In the genomic region with DNA sequence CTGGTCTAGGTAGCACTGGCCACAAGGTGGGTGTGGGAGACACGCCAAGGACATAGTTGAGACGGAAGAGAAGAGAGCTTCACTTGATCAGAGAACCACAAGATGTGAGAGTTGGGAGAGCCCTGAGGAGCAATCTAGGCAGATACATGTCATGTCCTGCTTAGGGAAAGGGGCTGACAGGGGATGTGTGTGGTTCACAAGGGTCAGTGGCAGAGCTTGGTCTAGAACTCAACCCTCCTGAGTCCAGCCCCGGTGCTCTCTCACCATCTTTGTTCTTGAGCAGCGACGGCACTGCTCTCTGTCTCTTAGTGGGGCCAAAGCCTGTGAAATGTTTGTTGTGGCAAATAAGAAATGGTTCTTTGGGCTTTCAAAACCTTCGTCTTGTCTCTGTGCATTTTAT, we compare ENCODE assay signal across 17 cellular contexts.
DNase-seq lines count a peak whose midpoint lies in the region; ATAC-seq and TF ChIP-seq lines count a peak whose summit lies in the region.
"Had no signal": no experiment of that assay in that cellular context is flagged by ENCODE, and none has a peak within 500 bp of the region (broad histone marks: within the 10 kb centered on the region; RNA-seq: fewer than 3 reads in every experiment).

No MANE protein-coding gene starts in this region.

- intact Hi-C loops in Right ventricle myocardium inferior (cut with DNase I) (no loop called here), tibial artery (cut with DNase I; ENCODE audit: low total_unique reads) (no loop called here)

- H2AFZ ChIP-seq in parathyroid adenoma = no peak overlapping the region

- no peaks in the 10 kb centered on the region for H3K36me3 Mint-ChIP-seq in stimulated activated memory B cell treated with anti-CD40 and anti-IgM and Interleukin-4, amounts not matched to agents 10 μg/mL and 1 μg/mL and 100 μg/mL, for 72 hours

- H3K4me1 Mint-ChIP-seq in stimulated activated memory B cell treated with anti-CD40 and anti-IgM and Interleukin-4, amounts not matched to agents 10 μg/mL and 1 μg/mL and 100 μg/mL, for 72 hours = no peaks in the 10 kb centered on the region

- H3K4me2 ChIP-seq in parathyroid adenoma (ENCODE audit: low read length) = no peak overlapping the region

- H3K9me3 Mint-ChIP-seq in stimulated activated memory B cell treated with anti-CD40 and anti-IgM and Interleukin-4, amounts not matched to agents 10 μg/mL and 1 μg/mL and 100 μg/mL, for 72 hours = no peaks in the 10 kb centered on the region
- H3K9me3 Mint-ChIP-seq: CD4-positive, alpha-beta T cell; HFFc6 had no signal

- H3K9me3 ChIP-seq in right atrium auricular region (no peaks in the 10 kb centered on the region), parathyroid adenoma (ENCODE audit: control insufficient read depth, low read length) (no peaks in the 10 kb centered on the region), tibial artery (no peaks in the 10 kb centered on the region)
- H3K9me3 ChIP-seq: Caco-2 had no signal

- no peak for ATAC-seq in Right ventricle myocardium inferior
- peak; percentile 9 for ATAC-seq in stimulated activated memory B cell treated with anti-CD40 and anti-IgM and Interleukin-4, amounts not matched to agents 10 μg/mL and 1 μg/mL and 100 μg/mL, for 72 hours
- ATAC-seq: HCT116 had no signal

- H3K4me3 ChIP-seq in right atrium auricular region (no peak overlapping the region), parathyroid adenoma (ENCODE audit: low read depth, low read length) (no peak overlapping the region), tibial artery (no peak overlapping the region)

- H3K4me3 Mint-ChIP-seq in stimulated activated memory B cell treated with anti-CD40 and anti-IgM and Interleukin-4, amounts not matched to agents 10 μg/mL and 1 μg/mL and 100 μg/mL, for 72 hours = no peak overlapping the region
- H3K4me3 Mint-ChIP-seq: CD4-positive, alpha-beta T cell; HFFc6 had no signal

- H3K9ac ChIP-seq in parathyroid adenoma = no peak overlapping the region

- no peak for TF ChIP-seq CTCF in right atrium auricular region (IDR thresholded peaks at IDR 0.05)
- TF ChIP-seq CTCF in parathyroid adenoma (IDR thresholded peaks at IDR 0.05) = no peak
- no peak for TF ChIP-seq CTCF in tibial artery (IDR thresholded peaks at IDR 0.05)

- H3K36me3 ChIP-seq in right atrium auricular region (no peaks in the 10 kb centered on the region), parathyroid adenoma (ENCODE audit: control insufficient read depth, insufficient read depth, low read length) (no peaks in the 10 kb centered on the region), tibial artery (peaks cover 0 to 31% (median 7%) of the 10 kb centered on the region in 3 donors)

- peaks cover 30% of the 10 kb centered on the region for H3K27me3 Mint-ChIP-seq in stimulated activated memory B cell treated with anti-CD40 and anti-IgM and Interleukin-4, amounts not matched to agents 10 μg/mL and 1 μg/mL and 100 μg/mL, for 72 hours

- no peak for DNase-seq in right atrium auricular region (ENCODE audit: low spot score)
- no peak for DNase-seq in Right ventricle myocardium inferior (ENCODE audit: missing footprints)
- DNase-seq in islet precursor cell = peak; percentile 20
- no peak for DNase-seq in NCI-H345 treated with DMSO at 0.1 percent for 48 hours (lab: John Stamatoyannopoulos, UW; ENCODE audit: unreplicated experiment)
- no peak for DNase-seq in SHP77 treated with DMSO at 0.1 percent for 48 hours (lab: John Stamatoyannopoulos, UW)
- DNase-seq in tibial artery = no peak
- DNase-seq: ACHN; Caco-2; CD4-positive, alpha-beta T cell; GOT3; H7; HFFc6 had no signal

- H3K79me2 ChIP-seq in parathyroid adenoma = no peaks in the 10 kb centered on the region

- no peak overlapping the region for H3K27ac Mint-ChIP-seq in stimulated activated memory B cell treated with anti-CD40 and anti-IgM and Interleukin-4, amounts not matched to agents 10 μg/mL and 1 μg/mL and 100 μg/mL, for 72 hours
- H3K27ac Mint-ChIP-seq: CD4-positive, alpha-beta T cell; HFFc6 had no signal

- H3K27ac ChIP-seq in right atrium auricular region (peak overlapping the region; percentile 22 to 37), parathyroid adenoma (peak overlapping the region; percentile 47), tibial artery (no peak overlapping the region)
- H3K27ac ChIP-seq: C4-2B, HL-60 had no signal

- H3K27me3 ChIP-seq in right atrium auricular region = no peaks in the 10 kb centered on the region
- no peaks in the 10 kb centered on the region for H3K27me3 ChIP-seq in parathyroid adenoma (ENCODE audit: control insufficient read depth, insufficient read depth, low read length)
- H3K27me3 ChIP-seq in tibial artery = no peaks in the 10 kb centered on the region

- H3K4me1 ChIP-seq in right atrium auricular region (peaks cover 0 to 4% of the 10 kb centered on the region in 2 donors), parathyroid adenoma (no peaks in the 10 kb centered on the region), tibial artery (peaks cover 0 to 4% (median 0%) of the 10 kb centered on the region in 4 donors)
- H3K4me1 ChIP-seq: Caco-2 had no signal

Comparison
In these comparisons a context has a peak if more than half of its experiments do, and no peak if none do; other contexts are left out.
1. H3K27ac ChIP-seq: peak in right atrium auricular region (2 of 2) and parathyroid adenoma (single experiment); none in tibial artery (0 of 2).